ENCODE assay signal across 23 cellular contexts in the genomic region with DNA sequence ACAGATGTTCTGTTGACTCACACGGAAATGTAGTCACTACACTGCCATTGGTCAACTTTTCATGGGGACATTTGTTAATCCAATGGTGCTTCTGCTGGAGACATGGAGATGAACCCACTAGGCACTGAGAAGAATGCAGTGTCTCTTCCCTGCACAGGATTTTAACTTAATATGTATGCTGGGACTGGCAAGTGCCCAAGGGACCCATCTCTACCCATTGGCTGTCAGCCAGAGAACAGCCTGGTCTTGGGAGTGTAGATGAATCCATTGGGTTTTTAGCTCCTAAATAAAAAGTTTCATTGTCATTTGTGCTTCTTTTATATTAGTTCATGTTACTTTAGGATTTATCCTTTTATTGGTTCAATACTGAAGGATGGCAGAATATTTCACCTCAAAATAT.
"Had no signal": no experiment of that assay in that cellular context is flagged by ENCODE, and none has a peak within 500 bp of the region (broad histone marks: within the 10 kb centered on the region; RNA-seq: fewer than 3 reads in every experiment).

No MANE protein-coding gene starts in this region.

- H3K9ac ChIP-seq: SK-N-SH had no signal

- H3K27me3 ChIP-seq: MG63 had no signal

- H3K9me3 ChIP-seq: SK-N-SH had no signal

- H3K9me2 ChIP-seq: SK-N-SH had no signal

- H3K36me3 ChIP-seq: MG63 had no signal

- H3K4me2 ChIP-seq: SK-N-SH had no signal

- ATAC-seq: Panc1, PC-3, T-cell had no signal

- H3K27ac ChIP-seq: HL-60, RWPE1 had no signal

- H3K4me3 ChIP-seq: MG63 had no signal

- DNase-seq: Karpas-422, KG1, MG63, NCI-H1092, NCI-H1105 treated with DMSO at 0.1 percent for 48 hours, NCI-H1417 treated with DMSO at 0.1 percent for 48 hours, NCI-H146, NCI-H1694 treated with DMSO at 0.1 percent for 48 hours, NCI-H1930, NCI-H2081, NCI-H2107, NCI-H2171 treated with DMSO at 0.1 percent for 48 hours, NCI-H345, NCI-H524, NCI-H526 treated with DMSO at 0.1 percent for 48 hours, NCI-H82, PC-3, SK-N-SH, SW 1271, T-cell had no signal
